In genomic region chr9:113399646-113400200, GRCh38 we compare ENCODE assay signal across 9 cellular contexts. TPM values are rescaled to one million over a fixed set of nuclear protein-coding genes. Genes with fewer than 3 reads are reported as not detected.
DNase-seq lines count a peak whose midpoint lies in the region; ATAC-seq and TF ChIP-seq lines count a peak whose summit lies in the region.
"Had no signal": no experiment of that assay in that cellular context is flagged by ENCODE, and none has a peak within 500 bp of the region (broad histone marks: within the 10 kb centered on the region; RNA-seq: fewer than 3 reads in every experiment).

No MANE protein-coding gene starts in this region.

- peaks cover 14% of the 10 kb centered on the region for H3K36me3 Mint-ChIP-seq in CD4-positive, CD25-positive, alpha-beta regulatory T cell
- peaks cover 0 to 16% (median 0%) of the 10 kb centered on the region in 3 donors for H3K36me3 Mint-ChIP-seq in naive thymus-derived CD8-positive, alpha-beta T cell

- no peak overlapping the region for H3K4me3 ChIP-seq in CD4-positive, CD25-positive, alpha-beta regulatory T cell (ENCODE audit: low read depth, low read length)
- H3K4me3 ChIP-seq in HEK293 (ENCODE audit: low read depth, low read length), result no peak overlapping the region

- no peaks in the 10 kb centered on the region for H3K9me3 Mint-ChIP-seq in CD4-positive, CD25-positive, alpha-beta regulatory T cell
- H3K9me3 Mint-ChIP-seq in naive thymus-derived CD8-positive, alpha-beta T cell, result no peaks in the 10 kb centered on the region

- H3K9me3 ChIP-seq in CD4-positive, CD25-positive, alpha-beta regulatory T cell (ENCODE audit: control insufficient read depth in 2 of 2, low read length in 2 of 2), result no peaks in the 10 kb centered on the region
- H3K9me3 ChIP-seq in HEK293 (ENCODE audit: control insufficient read depth, insufficient read depth, low read depth, low read length), result no peaks in the 10 kb centered on the region
- H3K9me3 ChIP-seq: left lung had no signal

- no peak for DNase-seq in CD4-positive, CD25-positive, alpha-beta regulatory T cell
- peak; percentile 29 for DNase-seq in astrocyte of the hippocampus (ENCODE audit: low read depth, low spot score)
- no peak for DNase-seq in naive thymus-derived CD8-positive, alpha-beta T cell
- DNase-seq in medulla oblongata (ENCODE audit: extremely low spot score), result no peak
- DNase-seq in stimulated activated naive CD4-positive, alpha-beta T cell (lab: John Stamatoyannopoulos, UW), result no peak
- DNase-seq: left lung had no signal

- CTCF ChIA-PET in HEK293 (lab: Yijun Ruan, JAX), result interaction anchor here (1.3 to 2.6 kb wide), 4 partner anchors 13 to 88 kb away, joined by 4 to 13 read pairs (median 7); partner anchors contain the start of gene WDR31

- no peak for ATAC-seq in CD4-positive, CD25-positive, alpha-beta regulatory T cell (ENCODE audit: low read depth in 2 of 2)
- ATAC-seq in naive thymus-derived CD8-positive, alpha-beta T cell, result no peak
- ATAC-seq in HG02610 (IDR thresholded peaks at IDR 0.05; ENCODE audit: unreplicated experiment), result no peak
- ATAC-seq in HG02678 (IDR thresholded peaks at IDR 0.05; ENCODE audit: unreplicated experiment), result no peak
- ATAC-seq: left lung had no signal

- H3K27ac ChIP-seq in CD4-positive, CD25-positive, alpha-beta regulatory T cell (ENCODE audit: insufficient read depth, low read length, poor library complexity, severe bottlenecking), result no peak overlapping the region
- no peak overlapping the region for H3K27ac ChIP-seq in HEK293 (ENCODE audit: extremely low read depth, low read depth, low read length)

- POLR2A ChIA-PET in HEK293 (lab: Yijun Ruan, JAX), result interaction anchor here (0.7 to 3.3 kb wide), 8 partner anchors 11 to 125 kb away, joined by 3 to 44 read pairs (median 6); partner anchors contain the start of genes BSPRY, C9orf43, CDC26 and HDHD3
- POLR2A ChIA-PET in naive thymus-derived CD8-positive, alpha-beta T cell (lab: Charles Lee), result interaction anchor here (4.6 kb wide), 1 partner anchor 11 kb away, joined by 62 read pairs; the partner anchor contains the start of genes C9orf43 and POLE3

- peak overlapping the region; percentile 54 to 88 (median 59) for H3K27ac Mint-ChIP-seq in CD4-positive, CD25-positive, alpha-beta regulatory T cell
- peak overlapping the region in 4 of 10 donors; percentile 15 to 74 (median 67) for H3K27ac Mint-ChIP-seq in naive thymus-derived CD8-positive, alpha-beta T cell

- TF ChIP-seq CTCF in HEK293 (tag by site-specific recombination; IDR thresholded peaks at IDR 0.05), result no peak

- H3K36me3 ChIP-seq in CD4-positive, CD25-positive, alpha-beta regulatory T cell (ENCODE audit: control insufficient read depth, insufficient read depth, low read length), result no peaks in the 10 kb centered on the region
- H3K36me3 ChIP-seq in HEK293 (ENCODE audit: control insufficient read depth in 2 of 2, insufficient read depth in 1 of 2, low read length in 2 of 2), result peaks cover 0 to 6% of the 10 kb centered on the region in 2 experiments; a peak in 1 of 3 replicates
- H3K36me3 ChIP-seq: left lung had no signal

- no peaks in the 10 kb centered on the region for H3K27me3 Mint-ChIP-seq in CD4-positive, CD25-positive, alpha-beta regulatory T cell
- H3K27me3 Mint-ChIP-seq in naive thymus-derived CD8-positive, alpha-beta T cell, result no peaks in the 10 kb centered on the region

- peaks cover 25% of the 10 kb centered on the region for H3K4me1 ChIP-seq in CD4-positive, CD25-positive, alpha-beta regulatory T cell (ENCODE audit: control insufficient read depth, insufficient read depth, low read length, poor library complexity, severe bottlenecking)
- peaks cover 2% of the 10 kb centered on the region; the same call in 1 of the 2 replicates for H3K4me1 ChIP-seq in HEK293 (ENCODE audit: control insufficient read depth, insufficient read depth, low read length)

- H3K4me1 Mint-ChIP-seq in CD4-positive, CD25-positive, alpha-beta regulatory T cell, result peaks cover 6 to 43% (median 29%) of the 10 kb centered on the region in 4 donors
- H3K4me1 Mint-ChIP-seq in naive thymus-derived CD8-positive, alpha-beta T cell, result peaks cover 16 to 40% (median 37%) of the 10 kb centered on the region in 4 donors

- H3K27me3 ChIP-seq in CD4-positive, CD25-positive, alpha-beta regulatory T cell (ENCODE audit: control insufficient read depth, insufficient read depth, low read length), result no peaks in the 10 kb centered on the region
- H3K27me3 ChIP-seq: left lung had no signal

- H3K4me3 Mint-ChIP-seq in CD4-positive, CD25-positive, alpha-beta regulatory T cell, result peak overlapping the region; percentile 81 to 99 (median 84)
- peak overlapping the region; percentile 68 to 98 (median 82) for H3K4me3 Mint-ChIP-seq in naive thymus-derived CD8-positive, alpha-beta T cell

TF ChIP-seq in HEK293, 187 proteins besides CTCF, POLR2A, EP300 and RAD21 (continues in another document):
- TF ChIP-seq ZNF518A (tag by site-specific recombination; conservative IDR thresholded peaks at IDR 0.05; ENCODE audit: low read depth) (no peak), ELK4 (IDR thresholded peaks at IDR 0.05; ENCODE audit: borderline replicate concordance, low read depth, low read length) (no peak), ZNF561 (tag by site-specific recombination; IDR thresholded peaks at IDR 0.05; ENCODE audit: borderline replicate concordance) (no peak), ZNF837 (tag by site-specific recombination; IDR thresholded peaks at IDR 0.05) (no peak), ZNF335 (tag by site-specific recombination; conservative IDR thresholded peaks at IDR 0.05) (peak; percentile 17; the same call in 1 of the 2 replicates)

RNA-seq across cellular contexts. Expression of gene ALAD, which starts 1.4 kb away (rescaled TPM):
- 27.8 TPM for total RNA-seq in CD4-positive, CD25-positive, alpha-beta regulatory T cell
- polyA plus RNA-seq in CD4-positive, CD25-positive, alpha-beta regulatory T cell, result 10 to 100 TPM; 20.3 to 22.4 (median 21.8) TPM
- 10 to 100 TPM; 45.7 to 47.1 TPM for total RNA-seq in naive thymus-derived CD8-positive, alpha-beta T cell
- 10 to 100 TPM; 19.2 to 29.4 (median 21.2) TPM for polyA plus RNA-seq in naive thymus-derived CD8-positive, alpha-beta T cell

RNA-seq across cellular contexts. Expression of gene POLE3, which starts 10.8 kb away (rescaled TPM):
- 58.0 TPM for total RNA-seq in CD4-positive, CD25-positive, alpha-beta regulatory T cell
- 100 to 1,000 TPM; 114 to 160 (median 137) TPM for polyA plus RNA-seq in CD4-positive, CD25-positive, alpha-beta regulatory T cell
- total RNA-seq in naive thymus-derived CD8-positive, alpha-beta T cell, result 10 to 100 TPM; 59.5 to 64.2 TPM
- 100 to 1,000 TPM; 116 to 138 (median 125) TPM for polyA plus RNA-seq in naive thymus-derived CD8-positive, alpha-beta T cell

RNA-seq across cellular contexts. Expression of gene C9orf43, which starts 10.8 kb away (rescaled TPM):
- total RNA-seq in CD4-positive, CD25-positive, alpha-beta regulatory T cell, result 0.35 TPM
- polyA plus RNA-seq in CD4-positive, CD25-positive, alpha-beta regulatory T cell, result under 1 TPM in 3 of 4 donors, not detected in 1; 0.12 to 0.48 (median 0.23) TPM
- 1 to 10 TPM; 1.1 to 1.2 TPM for total RNA-seq in naive thymus-derived CD8-positive, alpha-beta T cell
- polyA plus RNA-seq in naive thymus-derived CD8-positive, alpha-beta T cell, result under 1 TPM in 2 of 3 donors, not detected in 1; 0.55 to 0.81 TPM

RNA-seq across cellular contexts. Expression of gene HDHD3, which starts 22.9 kb away (rescaled TPM):
- total RNA-seq in CD4-positive, CD25-positive, alpha-beta regulatory T cell, result 14.3 TPM
- polyA plus RNA-seq in CD4-positive, CD25-positive, alpha-beta regulatory T cell, result 10 to 100 TPM; 36.8 to 52.6 (median 46.5) TPM
- 10 to 100 TPM; 26.2 to 26.5 TPM for total RNA-seq in naive thymus-derived CD8-positive, alpha-beta T cell
- polyA plus RNA-seq in naive thymus-derived CD8-positive, alpha-beta T cell, result 10 to 100 TPM; 24.1 to 45.2 (median 35.1) TPM

RNA-seq across cellular contexts. Expression of gene BSPRY, which starts 50.4 kb away (rescaled TPM):
- total RNA-seq in CD4-positive, CD25-positive, alpha-beta regulatory T cell, result 0.57 TPM
- polyA plus RNA-seq in CD4-positive, CD25-positive, alpha-beta regulatory T cell, result 1 to 10 TPM in 1 of 4 donors, under 1 TPM in 3; 0.39 to 1.3 (median 0.56) TPM
- under 1 TPM in 1 of 2 experiments, not detected in 1; 0.36 TPM for total RNA-seq in naive thymus-derived CD8-positive, alpha-beta T cell
- 1 to 10 TPM in 2 of 3 donors, under 1 TPM in 1; 0.52 to 1.3 (median 1.2) TPM for polyA plus RNA-seq in naive thymus-derived CD8-positive, alpha-beta T cell
